ENCODE assay signal across 32 cellular contexts in the genomic region with DNA sequence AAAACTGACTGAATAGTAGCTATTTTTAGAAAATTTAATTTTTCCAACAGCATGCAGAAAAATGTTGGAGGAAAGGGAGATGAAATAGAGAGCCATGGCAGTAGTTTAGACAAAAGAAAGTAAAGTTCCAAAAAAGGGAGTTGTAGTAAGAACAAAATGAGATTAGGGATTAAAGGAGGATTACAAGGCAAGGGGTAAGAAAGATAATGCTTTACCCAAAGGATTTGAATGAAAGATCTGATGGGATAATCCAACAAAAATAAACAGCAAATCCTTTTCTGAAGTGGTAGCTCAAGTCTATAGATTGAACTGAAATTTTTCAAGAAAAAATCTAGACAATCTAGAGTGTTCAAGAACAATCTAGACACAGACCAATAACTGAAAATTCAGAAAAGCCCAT.
"Had no signal": no experiment of that assay in that cellular context is flagged by ENCODE, and none has a peak within 500 bp of the region (broad histone marks: within the 10 kb centered on the region; RNA-seq: fewer than 3 reads in every experiment).

No MANE protein-coding gene starts in this region.

- H3K27me3 Mint-ChIP-seq: naive B cell; natural killer cell treated with Interleukin-12 subunit alpha and Interleukin-12 subunit beta and Interleukin-15 and Interleukin-18, amount 100 ng/mL, for 72 hours; progenitor cell of endocrine pancreas; stimulated activated memory B cell treated with anti-CD40 and anti-IgM and Interleukin-4, amounts not matched to agents 10 μg/mL and 1 μg/mL and 100 μg/mL, for 72 hours; stimulated activated naive CD8-positive, alpha-beta T cell treated with anti-CD3 and anti-CD28 coated beads, Interleukin-15, amount 100 ng/mL, for 72 hours; type B pancreatic cell had no signal

- H3K36me3 Mint-ChIP-seq: naive B cell; naive thymus-derived CD8-positive, alpha-beta T cell; natural killer cell treated with Interleukin-12 subunit alpha and Interleukin-12 subunit beta and Interleukin-15 and Interleukin-18, amount 100 ng/mL, for 72 hours; stimulated activated memory B cell treated with anti-CD40 and anti-IgM and Interleukin-4, amounts not matched to agents 10 μg/mL and 1 μg/mL and 100 μg/mL, for 72 hours; type B pancreatic cell had no signal

- H3K36me3 ChIP-seq: ovary, spleen, suprapubic skin, tibial artery, transverse colon, upper lobe of right lung, vagina had no signal

- H3K4me3 Mint-ChIP-seq: naive B cell; naive thymus-derived CD8-positive, alpha-beta T cell; natural killer cell treated with Interleukin-12 subunit alpha and Interleukin-12 subunit beta and Interleukin-15 and Interleukin-18, amount 100 ng/mL, for 72 hours; nephron progenitor cell; neural crest cell; stimulated activated memory B cell treated with anti-CD40 and anti-IgM and Interleukin-4, amounts not matched to agents 10 μg/mL and 1 μg/mL and 100 μg/mL, for 72 hours; stimulated activated naive CD8-positive, alpha-beta T cell treated with anti-CD3 and anti-CD28 coated beads, Interleukin-15, amount 100 ng/mL, for 72 hours; type B pancreatic cell had no signal

- H2AFZ ChIP-seq: parathyroid adenoma had no signal

- H3K4me3 ChIP-seq: ovary, psoas muscle, skin epidermis, smooth muscle cell, spleen, suprapubic skin, testis, tibial artery, transverse colon, upper lobe of right lung, vagina had no signal

- H3K9me3 ChIP-seq: ovary, psoas muscle, suprapubic skin, testis, tibial artery, transverse colon, upper lobe of right lung, vagina had no signal

- H3K27ac ChIP-seq: ovary, parathyroid adenoma, psoas muscle, skin epidermis, spleen, suprapubic skin, testis, tibial artery, transverse colon, upper lobe of right lung, vagina had no signal

- H3K4me1 Mint-ChIP-seq: naive B cell; naive thymus-derived CD8-positive, alpha-beta T cell; nephron progenitor cell; neural crest cell; stimulated activated memory B cell treated with anti-CD40 and anti-IgM and Interleukin-4, amounts not matched to agents 10 μg/mL and 1 μg/mL and 100 μg/mL, for 72 hours; stimulated activated naive CD8-positive, alpha-beta T cell treated with anti-CD3 and anti-CD28 coated beads, Interleukin-15, amount 100 ng/mL, for 72 hours had no signal

- H3K4me1 ChIP-seq: parathyroid adenoma, psoas muscle, spleen, suprapubic skin, testis, tibial artery, transverse colon, upper lobe of right lung, vagina had no signal

- H3K79me2 ChIP-seq: parathyroid adenoma had no signal

- H3K27me3 ChIP-seq: ovary, spleen, suprapubic skin, testis, tibial artery, transverse colon, upper lobe of right lung, vagina had no signal

- DNase-seq: naive B cell; naive thymus-derived CD8-positive, alpha-beta T cell; nephron progenitor cell; occipital lobe; ovary; posterior cingulate gyrus; psoas muscle; right cardiac atrium; spleen; stimulated activated CD4-positive, alpha-beta T cell treated with anti-CD3 and anti-CD28 coated beads, Interleukin-12 subunit alpha, Interleukin-12 subunit beta, amount 100 ng/mL, for 4 hours; stimulated activated CD4-positive, alpha-beta T cell treated with anti-CD3 and anti-CD28 coated beads, Interleukin-1b, Interleukin-23, amount 100 ng/mL, for 48 hours; stimulated activated CD4-positive, alpha-beta T cell treated with anti-CD3 and anti-CD28 coated beads, Interleukin-4, amount 100 ng/mL, for 1 hour; stimulated activated CD4-positive, alpha-beta T cell treated with anti-CD3 and anti-CD28 coated beads, Interleukin-4, amount 100 ng/mL, for 4 hours; stimulated activated CD8-positive, alpha-beta memory T cell treated with anti-CD3 and anti-CD28 coated beads, Interleukin-4, amount 100 ng/mL, for 48 hours; stimulated activated naive CD4-positive, alpha-beta T cell; stimulated activated naive CD8-positive, alpha-beta T cell treated with anti-CD3 and anti-CD28 coated beads, Interleukin-15, amount 100 ng/mL, for 72 hours; stimulated activated naive CD8-positive, alpha-beta T cell treated with anti-CD3 and anti-CD28 coated beads, Interleukin-15, Interleukin-2, amounts not matched to agents 100 U/mL and 50 U/mL, for 24 hours; substantia nigra; testis; tibial artery; transverse colon; upper lobe of right lung had no signal

- H3K4me2 ChIP-seq: smooth muscle cell had no signal

- H3K9ac ChIP-seq: parathyroid adenoma had no signal

- H3K27ac Mint-ChIP-seq: naive thymus-derived CD8-positive, alpha-beta T cell; natural killer cell treated with Interleukin-12 subunit alpha and Interleukin-12 subunit beta and Interleukin-15 and Interleukin-18, amount 100 ng/mL, for 72 hours; nephron progenitor cell; progenitor cell of endocrine pancreas; stimulated activated memory B cell treated with anti-CD40 and anti-IgM and Interleukin-4, amounts not matched to agents 10 μg/mL and 1 μg/mL and 100 μg/mL, for 72 hours; stimulated activated naive CD8-positive, alpha-beta T cell treated with anti-CD3 and anti-CD28 coated beads, Interleukin-15, amount 100 ng/mL, for 72 hours; type B pancreatic cell had no signal
